Comparison of ENCODE assay signal across 21 cellular contexts in the genomic region with DNA sequence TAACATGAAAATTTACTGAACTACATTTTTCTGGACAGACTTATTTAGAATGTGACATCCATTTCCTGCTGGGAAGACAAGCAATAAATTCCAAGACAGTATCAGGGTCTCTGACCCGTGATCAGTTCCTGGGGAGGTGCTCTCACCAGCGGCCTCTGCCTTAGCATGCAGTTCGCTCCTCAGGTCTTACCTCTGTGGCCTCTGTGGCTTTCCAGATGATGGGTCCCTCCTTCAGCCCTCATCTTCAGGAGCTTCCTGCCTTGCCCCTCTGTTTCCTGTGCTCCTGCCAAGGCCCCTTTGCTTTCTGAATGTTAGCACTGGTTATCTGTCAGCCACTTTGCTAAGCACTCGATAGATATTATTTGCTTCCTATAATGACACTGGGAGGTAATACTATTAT.
"Had no signal": no experiment of that assay in that cellular context is flagged by ENCODE, and none has a peak within 500 bp of the region (broad histone marks: within the 10 kb centered on the region; RNA-seq: fewer than 3 reads in every experiment).

No MANE protein-coding gene starts in this region.

- H3K27ac Mint-ChIP-seq: activated CD4-positive, alpha-beta memory T cell treated with anti-CD3 and anti-CD28 coated beads, Interleukin-2, amount 10 ng/mL, durations not matched to agents 7 days and 5 days; dendritic cell treated with granulocyte-macrophage colony-stimulating factor and Interleukin-4, amounts not matched to agents 40 ng/mL and 50 ng/mL, for 4 days; natural killer cell treated with Interleukin-12 subunit alpha and Interleukin-12 subunit beta and Interleukin-15 and Interleukin-18, amount 100 ng/mL, for 72 hours had no signal

- H3K27me3 ChIP-seq: adrenal gland, ascending aorta, brain microvascular endothelial cell, heart right ventricle, ovary, right atrium auricular region, tibial artery had no signal

- ATAC-seq: heart right ventricle; natural killer cell treated with Interleukin-12 subunit alpha and Interleukin-12 subunit beta and Interleukin-15 and Interleukin-18, amount 100 ng/mL, for 72 hours; stimulated activated naive CD8-positive, alpha-beta T cell treated with anti-CD3 and anti-CD28 coated beads, Interleukin-15, amount 100 ng/mL, for 72 hours had no signal

- H3K4me3 ChIP-seq: adrenal gland, ascending aorta, heart right ventricle, ovary, prostate gland, right atrium auricular region, tibial artery had no signal

- H3K4me1 ChIP-seq: adrenal gland, ascending aorta, prostate gland, tibial artery had no signal

- DNase-seq: activated CD4-positive, alpha-beta memory T cell treated with anti-CD3 and anti-CD28 coated beads, Interleukin-2, amount 10 ng/mL, durations not matched to agents 7 days and 5 days; activated CD4-positive, alpha-beta T cell treated with anti-CD3 and anti-CD28 coated beads for 48 hours; activated gamma-delta T cell treated with Interleukin-2 at 50 U/mL for 16 hours; adrenal gland; brain microvascular endothelial cell; caudate nucleus; effector CD4-positive, alpha-beta T cell; foreskin fibroblast; heart right ventricle; mammary epithelial cell; ovary; stimulated activated CD4-positive, alpha-beta T cell treated with anti-CD3 and anti-CD28 coated beads, Interleukin-4, amount 100 ng/mL, for 4 hours; stimulated activated naive CD8-positive, alpha-beta T cell treated with anti-CD3 and anti-CD28 coated beads, Interleukin-15, amount 100 ng/mL, for 72 hours; T1000; tibial artery had no signal

- H3K9me3 Mint-ChIP-seq: activated CD4-positive, alpha-beta memory T cell treated with anti-CD3 and anti-CD28 coated beads, Interleukin-2, amount 10 ng/mL, durations not matched to agents 7 days and 5 days; activated naive CD4-positive, alpha-beta T cell treated with anti-CD3 and anti-CD28 coated beads, Interleukin-2, amount 50 U/mL, for 24 hours; natural killer cell treated with Interleukin-12 subunit alpha and Interleukin-12 subunit beta and Interleukin-15 and Interleukin-18, amount 100 ng/mL, for 72 hours; stimulated activated naive CD8-positive, alpha-beta T cell treated with anti-CD3 and anti-CD28 coated beads, Interleukin-15, amount 100 ng/mL, for 72 hours had no signal

- H3K36me3 ChIP-seq: adrenal gland, ascending aorta, brain microvascular endothelial cell, ovary, prostate gland had no signal

- H3K36me3 Mint-ChIP-seq: activated naive CD4-positive, alpha-beta T cell treated with anti-CD3 and anti-CD28 coated beads, Interleukin-2, amount 50 U/mL, for 24 hours; natural killer cell treated with Interleukin-12 subunit alpha and Interleukin-12 subunit beta and Interleukin-15 and Interleukin-18, amount 100 ng/mL, for 72 hours had no signal

- H3K27me3 Mint-ChIP-seq: dendritic cell treated with granulocyte-macrophage colony-stimulating factor and Interleukin-4, amounts not matched to agents 40 ng/mL and 50 ng/mL, for 4 days had no signal

- H3K9me3 ChIP-seq: adrenal gland, ascending aorta, heart right ventricle, ovary, prostate gland, right atrium auricular region, tibial artery had no signal

- H3K4me3 Mint-ChIP-seq: activated CD4-positive, alpha-beta memory T cell treated with anti-CD3 and anti-CD28 coated beads, Interleukin-2, amount 10 ng/mL, durations not matched to agents 7 days and 5 days; activated naive CD4-positive, alpha-beta T cell treated with anti-CD3 and anti-CD28 coated beads, Interleukin-2, amount 50 U/mL, for 24 hours; dendritic cell treated with granulocyte-macrophage colony-stimulating factor and Interleukin-4, amounts not matched to agents 40 ng/mL and 50 ng/mL, for 4 days; natural killer cell treated with Interleukin-12 subunit alpha and Interleukin-12 subunit beta and Interleukin-15 and Interleukin-18, amount 100 ng/mL, for 72 hours; stimulated activated naive CD8-positive, alpha-beta T cell treated with anti-CD3 and anti-CD28 coated beads, Interleukin-15, amount 100 ng/mL, for 72 hours had no signal
